35 cellular contexts compared by ENCODE assay signal in genomic region chr3:12725436-12725835, GRCh38. TPM values are rescaled to one million over a fixed set of nuclear protein-coding genes. Genes with fewer than 3 reads are reported as not detected.
"Had no signal": no experiment of that assay in that cellular context is flagged by ENCODE, and none has a peak within 500 bp of the region (broad histone marks: within the 10 kb centered on the region; RNA-seq: fewer than 3 reads in every experiment).

No MANE protein-coding gene starts in this region.

- H3K27me3 Mint-ChIP-seq: activated CD4-positive, alpha-beta memory T cell treated with anti-CD3 and anti-CD28 coated beads for 36 hours; activated naive CD8-positive, alpha-beta T cell treated with anti-CD3 and anti-CD28 coated beads for 36 hours; T-helper 17 cell had no signal

- H3K4me3 ChIP-seq: adrenal gland, body of pancreas, breast epithelium had no signal

- ATAC-seq: activated naive CD4-positive, alpha-beta T cell treated with anti-CD3 and anti-CD28 coated beads, Interleukin-2, amount 50 U/mL, for 72 hours; activated T-cell treated with anti-CD3 and anti-CD28 coated beads, Interleukin-2, amount 50 U/mL, for 4 hours; activated T-cell treated with anti-CD3 and anti-CD28 coated beads, Interleukin-2, amount 50 U/mL, for 72 hours; activated T-helper 17 cell treated with anti-CD3 and anti-CD28 coated beads, Interleukin-2, amount 50 U/mL, for 72 hours; body of pancreas; T-cell; T-helper 17 cell had no signal

- H3K36me3 Mint-ChIP-seq: activated CD4-positive, alpha-beta memory T cell treated with anti-CD3 and anti-CD28 coated beads for 36 hours; activated naive CD4-positive, alpha-beta T cell treated with anti-CD3 and anti-CD28 coated beads, Interleukin-2, amount 50 U/mL, for 72 hours; activated naive CD8-positive, alpha-beta T cell treated with anti-CD3 and anti-CD28 coated beads for 36 hours; T-cell had no signal

- H3K4me3 Mint-ChIP-seq: activated B cell treated with CpG ODN at 0.5 μM for 24 hours; activated CD4-positive, alpha-beta memory T cell treated with anti-CD3 and anti-CD28 coated beads for 36 hours; activated CD4-positive, alpha-beta T cell treated with anti-CD3 and anti-CD28 coated beads, Interleukin-2, amount 10 ng/mL, durations not matched to agents 7 days and 5 days; activated naive CD4-positive, alpha-beta T cell treated with anti-CD3 and anti-CD28 coated beads for 36 hours; activated naive CD8-positive, alpha-beta T cell treated with anti-CD3 and anti-CD28 coated beads for 36 hours; activated T-cell treated with anti-CD3 and anti-CD28 coated beads, Interleukin-2, amount 50 U/mL, for 4 hours; activated T-cell treated with anti-CD3 and anti-CD28 coated beads, Interleukin-2, amount 50 U/mL, for 72 hours; activated T-helper 1 cell treated with anti-CD3 and anti-CD28 coated beads, Interleukin-12 subunit alpha, Interleukin-12 subunit beta, Interleukin-2, Interleukin-4 antibody, amounts not matched to agents 30 ng/mL and 10 ng/mL and 1 ng/mL, durations not matched to agents 14 hours and 24 hours and 36 hours; activated T-helper 17 cell treated with anti-CD3 and anti-CD28 coated beads, Interleukin-2, amount 50 U/mL, for 72 hours; T-cell; T-helper 17 cell had no signal

- H3K9me3 ChIP-seq: adrenal gland, body of pancreas, breast epithelium had no signal

- H3K4me1 ChIP-seq: adrenal gland, body of pancreas, breast epithelium had no signal

- H3K36me3 ChIP-seq: adrenal gland, brain microvascular endothelial cell, breast epithelium had no signal

- H3K4me1 Mint-ChIP-seq: activated naive CD8-positive, alpha-beta T cell treated with anti-CD3 and anti-CD28 coated beads for 36 hours had no signal

- H3K27ac Mint-ChIP-seq: activated B cell treated with CpG ODN at 0.5 μM for 24 hours; activated CD4-positive, alpha-beta memory T cell treated with anti-CD3 and anti-CD28 coated beads for 36 hours; activated CD4-positive, alpha-beta T cell treated with anti-CD3 and anti-CD28 coated beads, Interleukin-2, amount 10 ng/mL, durations not matched to agents 7 days and 5 days; activated naive CD4-positive, alpha-beta T cell treated with anti-CD3 and anti-CD28 coated beads for 36 hours; activated naive CD4-positive, alpha-beta T cell treated with anti-CD3 and anti-CD28 coated beads, Interleukin-2, amount 50 U/mL, for 72 hours; activated naive CD8-positive, alpha-beta T cell treated with anti-CD3 and anti-CD28 coated beads for 36 hours; activated T-cell treated with anti-CD3 and anti-CD28 coated beads, Interleukin-2, amount 50 U/mL, for 72 hours; activated T-helper 1 cell treated with anti-CD3 and anti-CD28 coated beads, Interleukin-12 subunit alpha, Interleukin-12 subunit beta, Interleukin-2, Interleukin-4 antibody, amounts not matched to agents 30 ng/mL and 10 ng/mL and 1 ng/mL, durations not matched to agents 14 hours and 24 hours and 36 hours; activated T-helper 17 cell treated with anti-CD3 and anti-CD28 coated beads, Interleukin-2, amount 50 U/mL, for 72 hours; T-cell; T-helper 17 cell had no signal

- H3K9me3 Mint-ChIP-seq: activated B cell treated with CpG ODN at 0.5 μM for 24 hours; activated CD4-positive, alpha-beta memory T cell treated with anti-CD3 and anti-CD28 coated beads for 36 hours; activated naive CD4-positive, alpha-beta T cell treated with anti-CD3 and anti-CD28 coated beads for 36 hours; activated naive CD8-positive, alpha-beta T cell treated with anti-CD3 and anti-CD28 coated beads for 36 hours; activated T-cell treated with anti-CD3 and anti-CD28 coated beads, Interleukin-2, amount 50 U/mL, for 4 hours; activated T-cell treated with anti-CD3 and anti-CD28 coated beads, Interleukin-2, amount 50 U/mL, for 72 hours; activated T-helper 1 cell treated with anti-CD3 and anti-CD28 coated beads, Interleukin-12 subunit alpha, Interleukin-12 subunit beta, Interleukin-2, Interleukin-4 antibody, amounts not matched to agents 30 ng/mL and 10 ng/mL and 1 ng/mL, durations not matched to agents 14 hours and 24 hours and 36 hours; activated T-helper 17 cell treated with anti-CD3 and anti-CD28 coated beads, Interleukin-2, amount 50 U/mL, for 72 hours; T-cell had no signal

- DNase-seq: activated B cell treated with CpG ODN at 0.5 μM for 24 hours; activated CD4-positive, alpha-beta memory T cell treated with anti-CD3 and anti-CD28 coated beads for 36 hours; activated CD4-positive, alpha-beta T cell treated with anti-CD3 and anti-CD28 coated beads for 48 hours; activated CD4-positive, alpha-beta T cell treated with anti-CD3 and anti-CD28 coated beads, Interleukin-2, amount 10 ng/mL, durations not matched to agents 7 days and 5 days; activated CD4-positive, alpha-beta T cell treated with anti-CD3 and anti-CD28 coated beads, Interleukin-2, amount 50 U/mL, for 4 hours; activated CD4-positive, CD25-positive, alpha-beta regulatory T cell treated with anti-CD3 and anti-CD28 coated beads, Interleukin-2, amount 50 U/mL, for 72 hours; activated CD8-positive, alpha-beta memory T cell treated with anti-CD3 and anti-CD28 coated beads, Interleukin-2, amount 50 U/mL, for 4 hours; activated effector memory CD4-positive, alpha-beta T cell treated with anti-CD3 and anti-CD28 coated beads, Interleukin-2, amount 50 U/mL, for 16 hours; activated gamma-delta T cell treated with Interleukin-2 at 50 U/mL for 16 hours; activated naive CD4-positive, alpha-beta T cell; activated naive CD4-positive, alpha-beta T cell treated with anti-CD3 and anti-CD28 coated beads for 36 hours; activated naive CD4-positive, alpha-beta T cell treated with anti-CD3 and anti-CD28 coated beads, Interleukin-2, amount 50 U/mL, for 16 hours; activated naive CD8-positive, alpha-beta T cell treated with anti-CD3 and anti-CD28 coated beads for 36 hours; activated T-cell treated with anti-CD3 and anti-CD28 coated beads for 4 hours; activated T-cell treated with anti-CD3 and anti-CD28 coated beads, Interleukin-2, amount 50 U/mL, for 1 hour; activated T-cell treated with anti-CD3 and anti-CD28 coated beads, Interleukin-2, amount 50 U/mL, for 4 hours; activated T-cell treated with anti-CD3 and anti-CD28 coated beads, Interleukin-2, amount 50 U/mL, for 72 hours; adrenal gland; amniotic stem cell; aorta; body of pancreas; brain microvascular endothelial cell; central memory CD4-positive, alpha-beta T cell; cerebellar nuclear complex; T-cell; T-helper 17 cell had no signal

- H3K27ac ChIP-seq: adrenal gland, body of pancreas, brain microvascular endothelial cell, breast epithelium, VCaP had no signal

- H3K27me3 ChIP-seq: adrenal gland, body of pancreas, brain microvascular endothelial cell, breast epithelium had no signal

RNA-seq across cellular contexts. Expression of gene TMEM40, which starts 33.6 kb away (rescaled TPM):
- total RNA-seq: activated B cell treated with CpG ODN at 0.5 μM for 24 hours; activated CD4-positive, alpha-beta memory T cell treated with anti-CD3 and anti-CD28 coated beads for 36 hours; activated CD4-positive, alpha-beta T cell treated with anti-CD3 and anti-CD28 coated beads, Interleukin-2, amount 10 ng/mL, durations not matched to agents 7 days and 5 days; activated CD8-positive, alpha-beta memory T cell treated with anti-CD3 and anti-CD28 coated beads for 36 hours; activated naive CD4-positive, alpha-beta T cell treated with anti-CD3 and anti-CD28 coated beads for 36 hours; activated naive CD4-positive, alpha-beta T cell treated with anti-CD3 and anti-CD28 coated beads, Interleukin-2, amount 50 U/mL, for 72 hours; activated naive CD8-positive, alpha-beta T cell treated with anti-CD3 and anti-CD28 coated beads for 36 hours; activated T-cell treated with anti-CD3 and anti-CD28 coated beads, Interleukin-2, amount 50 U/mL, for 4 hours; activated T-cell treated with anti-CD3 and anti-CD28 coated beads, Interleukin-2, amount 50 U/mL, for 72 hours; activated T-helper 1 cell treated with anti-CD3 and anti-CD28 coated beads, Interleukin-12 subunit alpha, Interleukin-12 subunit beta, Interleukin-2, Interleukin-4 antibody, amounts not matched to agents 30 ng/mL and 10 ng/mL and 1 ng/mL, durations not matched to agents 14 hours and 24 hours and 36 hours; activated T-helper 17 cell treated with anti-CD3 and anti-CD28 coated beads, Interleukin-2, amount 50 U/mL, for 72 hours; body of pancreas; chondrocyte; T-cell; T-helper 1 cell treated with Interleukin-12 subunit alpha and Interleukin-12 subunit beta and Interleukin-4 antibody, amounts not matched to agents 30 ng/mL and 1 ng/mL, for 36 hours; T-helper 2 cell treated with Interferon-gamma antibody and Interleukin-4, amounts not matched to agents 100 ng/mL and 5 ng/mL, for 36 hours had no signal
